Comparison of ENCODE assay signal across 20 cellular contexts in genomic region chr7:139741239-139741638, GRCh38. TPM values are rescaled to one million over a fixed set of nuclear protein-coding genes. Genes with fewer than 3 reads are reported as not detected.
DNase-seq lines count a peak whose midpoint lies in the region; ATAC-seq and TF ChIP-seq lines count a peak whose summit lies in the region.
"Had no signal": no experiment of that assay in that cellular context is flagged by ENCODE, and none has a peak within 500 bp of the region (broad histone marks: within the 10 kb centered on the region; RNA-seq: fewer than 3 reads in every experiment).

No MANE protein-coding gene starts in this region.

- H3K4me1 Mint-ChIP-seq in natural killer cell (peaks cover 81 to 87% of the 10 kb centered on the region in 2 donors), progenitor cell of endocrine pancreas (ENCODE audit: low read depth) (peaks cover 64% of the 10 kb centered on the region)
- peaks cover 76 to 84% of the 10 kb centered on the region in 2 donors for H3K4me1 Mint-ChIP-seq in natural killer cell treated with Interleukin-12 subunit alpha and Interleukin-12 subunit beta and Interleukin-15 and Interleukin-18, amount 100 ng/mL, for 72 hours (ENCODE audit: low read depth in 2 of 2)

- intact Hi-C loops in natural killer cell (cut with micrococcal nuclease), result no loop called here

- ATAC-seq in natural killer cell (no peak), GM18502 (IDR thresholded peaks at IDR 0.05; ENCODE audit: poor library complexity, unreplicated experiment) (no peak), GM19467 (IDR thresholded peaks at IDR 0.05; ENCODE audit: unreplicated experiment) (no peak), GM19452 (IDR thresholded peaks at IDR 0.05; ENCODE audit: unreplicated experiment) (no peak)
- no peak for ATAC-seq in natural killer cell treated with Interleukin-12 subunit alpha and Interleukin-12 subunit beta and Interleukin-15 and Interleukin-18, amount 100 ng/mL, for 72 hours
- ATAC-seq: activated CD8-positive, alpha-beta T cell treated with anti-CD3 and anti-CD28 coated beads, Interleukin-2, amount 10 ng/mL, durations not matched to agents 7 days and 5 days; K562; naive thymus-derived CD8-positive, alpha-beta T cell had no signal

- DNase-seq in natural killer cell, result no peak
- DNase-seq in natural killer cell treated with Interleukin-12 subunit alpha and Interleukin-12 subunit beta and Interleukin-15 and Interleukin-18, amount 100 ng/mL, for 72 hours (ENCODE audit: low spot score), result no peak
- no peak for DNase-seq in epithelial cell of prostate (ENCODE audit: low read depth, low spot score)
- no peak for DNase-seq in progenitor cell of endocrine pancreas (ENCODE audit: low spot score, unreplicated experiment)
- DNase-seq in NCI-H1417 (lab: John Stamatoyannopoulos, UW), result no peak
- DNase-seq: activated CD8-positive, alpha-beta T cell treated with anti-CD3 and anti-CD28 coated beads, Interleukin-2, amount 10 ng/mL, durations not matched to agents 7 days and 5 days; CD8-positive, alpha-beta memory T cell; cerebellar nuclear complex; glutamatergic neuron; naive thymus-derived CD8-positive, alpha-beta T cell; NCI-H187; NCI-H345; spleen; stimulated activated CD4-positive, alpha-beta T cell treated with anti-CD3 and anti-CD28 coated beads, Interleukin-4, amount 100 ng/mL, for 4 hours; T-helper 9 cell had no signal

- H3K9me3 Mint-ChIP-seq in natural killer cell, result no peaks in the 10 kb centered on the region
- no peaks in the 10 kb centered on the region for H3K9me3 Mint-ChIP-seq in natural killer cell treated with Interleukin-12 subunit alpha and Interleukin-12 subunit beta and Interleukin-15 and Interleukin-18, amount 100 ng/mL, for 72 hours
- no peaks in the 10 kb centered on the region for H3K9me3 Mint-ChIP-seq in progenitor cell of endocrine pancreas (ENCODE audit: low read depth)
- H3K9me3 Mint-ChIP-seq: CD8-positive, alpha-beta memory T cell; naive thymus-derived CD8-positive, alpha-beta T cell had no signal

- no peaks in the 10 kb centered on the region for H3K36me3 Mint-ChIP-seq in natural killer cell
- peaks cover 9% of the 10 kb centered on the region for H3K36me3 Mint-ChIP-seq in natural killer cell treated with Interleukin-12 subunit alpha and Interleukin-12 subunit beta and Interleukin-15 and Interleukin-18, amount 100 ng/mL, for 72 hours
- peaks cover 7% of the 10 kb centered on the region for H3K36me3 Mint-ChIP-seq in progenitor cell of endocrine pancreas (ENCODE audit: insufficient read depth)

- H3K27me3 Mint-ChIP-seq in natural killer cell (ENCODE audit: low read depth in 2 of 2) (no peaks in the 10 kb centered on the region), progenitor cell of endocrine pancreas (no peaks in the 10 kb centered on the region)
- H3K27me3 Mint-ChIP-seq in natural killer cell treated with Interleukin-12 subunit alpha and Interleukin-12 subunit beta and Interleukin-15 and Interleukin-18, amount 100 ng/mL, for 72 hours, result no peaks in the 10 kb centered on the region
- H3K27me3 Mint-ChIP-seq: CD8-positive, alpha-beta memory T cell; naive thymus-derived CD8-positive, alpha-beta T cell had no signal

- H3K4me3 Mint-ChIP-seq in natural killer cell (no peak overlapping the region), progenitor cell of endocrine pancreas (ENCODE audit: low read depth) (no peak overlapping the region)
- no peak overlapping the region for H3K4me3 Mint-ChIP-seq in natural killer cell treated with Interleukin-12 subunit alpha and Interleukin-12 subunit beta and Interleukin-15 and Interleukin-18, amount 100 ng/mL, for 72 hours
- H3K4me3 Mint-ChIP-seq: activated CD8-positive, alpha-beta T cell treated with anti-CD3 and anti-CD28 coated beads, Interleukin-2, amount 10 ng/mL, durations not matched to agents 7 days and 5 days; CD8-positive, alpha-beta memory T cell; naive thymus-derived CD8-positive, alpha-beta T cell had no signal

- TF ChIP-seq CTCF in natural killer cell (IDR thresholded peaks at IDR 0.05) (no peak), progenitor cell of endocrine pancreas (IDR thresholded peaks at IDR 0.05; ENCODE audit: unreplicated experiment) (no peak)

- H3K27ac Mint-ChIP-seq in natural killer cell, result peak overlapping the region; percentile 59 to 72
- peak overlapping the region in 1 of 2 donors; percentile 43 for H3K27ac Mint-ChIP-seq in natural killer cell treated with Interleukin-12 subunit alpha and Interleukin-12 subunit beta and Interleukin-15 and Interleukin-18, amount 100 ng/mL, for 72 hours
- peak overlapping the region; percentile 35 for H3K27ac Mint-ChIP-seq in progenitor cell of endocrine pancreas
- H3K27ac Mint-ChIP-seq: activated CD8-positive, alpha-beta T cell treated with anti-CD3 and anti-CD28 coated beads, Interleukin-2, amount 10 ng/mL, durations not matched to agents 7 days and 5 days had no signal

- H3K27ac ChIP-seq in epithelial cell of prostate, result peak overlapping the region; percentile 62
- H3K27ac ChIP-seq: SK-N-MC, spleen had no signal

RNA-seq across cellular contexts. Expression of gene HIPK2, which starts 36.6 kb away (rescaled TPM):
- 100 to 1,000 TPM; 127 to 145 (median 144) TPM for total RNA-seq in natural killer cell
- total RNA-seq in natural killer cell treated with Interleukin-12 subunit alpha and Interleukin-12 subunit beta and Interleukin-15 and Interleukin-18, amount 100 ng/mL, for 72 hours, result 100 to 1,000 TPM; 152 to 245 TPM
- 136 and 146 TPM in 2 replicates for total RNA-seq in progenitor cell of endocrine pancreas
